In genomic region chr3:133038731-133039398, GRCh38 we compare ENCODE assay signal across 8 cellular contexts. TPM values are rescaled to one million over a fixed set of nuclear protein-coding genes. Genes with fewer than 3 reads are reported as not detected.
DNase-seq lines count a peak whose midpoint lies in the region; ATAC-seq and TF ChIP-seq lines count a peak whose summit lies in the region.

No MANE protein-coding gene starts in this region.

- H3K36me3 Mint-ChIP-seq in activated naive CD4-positive, alpha-beta T cell treated with anti-CD3 and anti-CD28 coated beads, Interleukin-2, amount 10 ng/mL, durations not matched to agents 7 days and 5 days, result no peaks in the 10 kb centered on the region
- H3K36me3 Mint-ChIP-seq in activated naive CD4-positive, alpha-beta T cell treated with anti-CD3 and anti-CD28 coated beads for 36 hours (ENCODE audit: low read depth), result no peaks in the 10 kb centered on the region

- intact Hi-C loops in activated naive CD4-positive, alpha-beta T cell treated with anti-CD3 and anti-CD28 coated beads for 36 hours (cut with micrococcal nuclease), result loop anchor here (10.0 kb wide), 1 partner anchor 384 kb away; the partner anchor contains the start of gene ACAD11
- intact Hi-C loops in adrenal gland (cut with DNase I), result loop anchor here (2.0 to 10.0 kb wide), 3 partner anchors 304 to 346 kb away; no protein-coding TSS in a partner anchor

- H3K4me1 ChIP-seq in adrenal gland (replicated peaks in 1 of 2) (peaks cover 12 to 40% of the 10 kb centered on the region in 2 donors), skeletal muscle tissue (ENCODE audit: control insufficient read depth in 3 of 3, insufficient read depth in 3 of 3, low read length in 3 of 3) (peaks cover 11 to 21% (median 19%) of the 10 kb centered on the region in 3 donors)

- TF ChIP-seq CTCF in adrenal gland (IDR thresholded peaks at IDR 0.05), result no peak

- CTCF ChIA-PET in activated naive CD4-positive, alpha-beta T cell treated with anti-CD3 and anti-CD28 coated beads, Interleukin-2, amount 10 ng/mL, durations not matched to agents 7 days and 5 days (lab: Charles Lee), result no interaction called here
- CTCF ChIA-PET in activated naive CD4-positive, alpha-beta T cell treated with anti-CD3 and anti-CD28 coated beads for 36 hours (lab: Charles Lee), result interaction anchor here (0.6 kb wide), 1 partner anchor 45 kb away, joined by 3 read pairs; no protein-coding TSS in a partner anchor

- H3K4me1 Mint-ChIP-seq in activated naive CD4-positive, alpha-beta T cell treated with anti-CD3 and anti-CD28 coated beads, Interleukin-2, amount 10 ng/mL, durations not matched to agents 7 days and 5 days, result peaks cover 4% of the 10 kb centered on the region
- H3K4me1 Mint-ChIP-seq in activated naive CD4-positive, alpha-beta T cell treated with anti-CD3 and anti-CD28 coated beads for 36 hours (ENCODE audit: low read depth), result no peaks in the 10 kb centered on the region

- H3K4me3 ChIP-seq in adrenal gland, result peak overlapping the region; percentile 58 to 87 (median 76)
- peak overlapping the region; percentile 69 for H3K4me3 ChIP-seq in iPS-11a (ENCODE audit: low read depth, low read length)
- peak overlapping the region; percentile 84 to 89 (median 88) for H3K4me3 ChIP-seq in skeletal muscle tissue (ENCODE audit: low read length in 3 of 3)

- TF ChIP-seq POLR2A in adrenal gland (IDR thresholded peaks at IDR 0.05), result peak in 1 of 2 donors; percentile 15

- H3K9ac ChIP-seq in skeletal muscle tissue (ENCODE audit: low read depth in 1 of 3, low read length in 3 of 3), result peak overlapping the region; percentile 69 to 86 (median 81)

- no peaks in the 10 kb centered on the region for H3K27me3 ChIP-seq in adrenal gland
- peaks cover 0 to 2% (median 0%) of the 10 kb centered on the region in 3 donors for H3K27me3 ChIP-seq in skeletal muscle tissue (ENCODE audit: control insufficient read depth in 3 of 3, insufficient read depth in 3 of 3, low read length in 3 of 3)

- 2 to 3% (median 3%) methylated on average over 24 to 32 of the region's 32 CpGs for WGBS in adrenal gland, 4 donors

- no peaks in the 10 kb centered on the region for H3K9me3 Mint-ChIP-seq in activated naive CD4-positive, alpha-beta T cell treated with anti-CD3 and anti-CD28 coated beads, Interleukin-2, amount 10 ng/mL, durations not matched to agents 7 days and 5 days
- no peaks in the 10 kb centered on the region for H3K9me3 Mint-ChIP-seq in activated naive CD4-positive, alpha-beta T cell treated with anti-CD3 and anti-CD28 coated beads for 36 hours

- no peaks in the 10 kb centered on the region for H3K36me3 ChIP-seq in adrenal gland (replicated peaks in 1 of 2)
- no peaks in the 10 kb centered on the region for H3K36me3 ChIP-seq in skeletal muscle tissue (ENCODE audit: control insufficient read depth in 3 of 3, insufficient read depth in 3 of 3, low read length in 3 of 3)

- ATAC-seq in HG02763 (IDR thresholded peaks at IDR 0.05; ENCODE audit: unreplicated experiment), result no peak

- no peak for DNase-seq in activated naive CD4-positive, alpha-beta T cell treated with anti-CD3 and anti-CD28 coated beads, Interleukin-2, amount 10 ng/mL, durations not matched to agents 7 days and 5 days
- no peak for DNase-seq in activated naive CD4-positive, alpha-beta T cell treated with anti-CD3 and anti-CD28 coated beads for 36 hours
- peak; percentile 39 to 64 (median 56) for DNase-seq in adrenal gland
- no peak for DNase-seq in SIG-M5 treated with dmso at 0.1 percent for 504 hours (lab: John Stamatoyannopoulos, UW; ENCODE audit: unreplicated experiment)
- no peak for DNase-seq in NAMALWA (ENCODE audit: low spot score)

- H3K9me3 ChIP-seq in adrenal gland (replicated peaks in 1 of 3) (no peaks in the 10 kb centered on the region), skeletal muscle tissue (ENCODE audit: control insufficient read depth in 3 of 3, low read length in 3 of 3) (no peaks in the 10 kb centered on the region)

- peak overlapping the region; percentile 5 for H3K4me3 Mint-ChIP-seq in activated naive CD4-positive, alpha-beta T cell treated with anti-CD3 and anti-CD28 coated beads, Interleukin-2, amount 10 ng/mL, durations not matched to agents 7 days and 5 days
- H3K4me3 Mint-ChIP-seq in activated naive CD4-positive, alpha-beta T cell treated with anti-CD3 and anti-CD28 coated beads for 36 hours, result no peak overlapping the region

- H3K27ac ChIP-seq in adrenal gland, result peak overlapping the region in 4 of 5 donors; percentile 41 to 71 (median 47)
- H3K27ac ChIP-seq in skeletal muscle tissue (ENCODE audit: low read depth, low read length), result peak overlapping the region; percentile 30

- no peak overlapping the region for H3K27ac Mint-ChIP-seq in activated naive CD4-positive, alpha-beta T cell treated with anti-CD3 and anti-CD28 coated beads, Interleukin-2, amount 10 ng/mL, durations not matched to agents 7 days and 5 days
- H3K27ac Mint-ChIP-seq in activated naive CD4-positive, alpha-beta T cell treated with anti-CD3 and anti-CD28 coated beads for 36 hours, result no peak overlapping the region

- peaks cover 47% of the 10 kb centered on the region for H3K27me3 Mint-ChIP-seq in activated naive CD4-positive, alpha-beta T cell treated with anti-CD3 and anti-CD28 coated beads, Interleukin-2, amount 10 ng/mL, durations not matched to agents 7 days and 5 days
- H3K27me3 Mint-ChIP-seq in activated naive CD4-positive, alpha-beta T cell treated with anti-CD3 and anti-CD28 coated beads for 36 hours (ENCODE audit: low read depth), result peaks cover 38% of the 10 kb centered on the region

RNA-seq across cellular contexts. Expression of gene TMEM108, which starts 0.7 kb away (rescaled TPM):
- not detected for total RNA-seq in activated naive CD4-positive, alpha-beta T cell treated with anti-CD3 and anti-CD28 coated beads for 36 hours
- 10 to 100 TPM in 7 of 8 donors, 1 to 10 TPM in 1; 4.0 to 38.0 (median 17.3) TPM for total RNA-seq in adrenal gland
- 10 to 100 TPM in 1 of 3 donors, 1 to 10 TPM in 2; 3.5 to 10.9 (median 6.2) TPM for polyA plus RNA-seq in adrenal gland
- 7.3 TPM for total RNA-seq in skeletal muscle tissue

Comparison
In these comparisons a context has a peak if more than half of its experiments do, and no peak if none do; other contexts are left out.
1. DNase-seq: peak in adrenal gland (7 of 7); none in activated naive CD4-positive, alpha-beta T cell treated with anti-CD3 and anti-CD28 coated beads, Interleukin-2, amount 10 ng/mL, durations not matched to agents 7 days and 5 days (single experiment), activated naive CD4-positive, alpha-beta T cell treated with anti-CD3 and anti-CD28 coated beads for 36 hours (single experiment), SIG-M5 treated with dmso at 0.1 percent for 504 hours (single experiment) and NAMALWA (single experiment).
2. Peak in every context shown above with its lines, with median percentiles within 50 percentile points of each other: H3K4me3 ChIP-seq.